ENCODE assay signal across 9 cellular contexts in genomic region chr5:72137826-72138409, GRCh38. TPM values are rescaled to one million over a fixed set of nuclear protein-coding genes. Genes with fewer than 3 reads are reported as not detected.
A peak's percentile ranks its signal among the peaks of the same experiment; 100 is the strongest.
DNase-seq lines count a peak whose midpoint lies in the region; ATAC-seq and TF ChIP-seq lines count a peak whose summit lies in the region.
"Had no signal": no experiment of that assay in that cellular context is flagged by ENCODE, and none has a peak within 500 bp of the region (broad histone marks: within the 10 kb centered on the region; RNA-seq: fewer than 3 reads in every experiment).

No MANE protein-coding gene starts in this region.

- no peak overlapping the region for H2BK15ac ChIP-seq in mesendoderm (replicated peaks; ENCODE audit: low read depth)

- no peak for TF ChIP-seq EP300 in neural cell (conservative IDR thresholded peaks at IDR 0.05; ENCODE audit: poor library complexity, severe bottlenecking)

- H3K4me2 ChIP-seq in DND-41 (ENCODE audit: insufficient read depth, low read length) (no peak overlapping the region), Loucy (ENCODE audit: low read depth, low read length, poor library complexity, severe bottlenecking) (peak overlapping the region; percentile 36), neural cell (ENCODE audit: low read length) (no peak overlapping the region), mesendoderm (ENCODE audit: low read length) (no peak overlapping the region)

- H3K79me2 ChIP-seq in DND-41 (ENCODE audit: insufficient read depth, low read length) (no peaks in the 10 kb centered on the region), Loucy (ENCODE audit: insufficient read depth, low read length) (no peaks in the 10 kb centered on the region), neural cell (replicated peaks; ENCODE audit: insufficient read depth, low read length) (peaks cover 98% of the 10 kb centered on the region), mesendoderm (ENCODE audit: control insufficient read depth, insufficient read depth, low read length) (peaks cover 11% of the 10 kb centered on the region)

- H3K79me1 ChIP-seq in mesendoderm (ENCODE audit: low read length): peaks cover 12% of the 10 kb centered on the region

- H3K9me3 ChIP-seq in DND-41 (ENCODE audit: insufficient read depth, low read length, severe bottlenecking) (no peaks in the 10 kb centered on the region), Loucy (ENCODE audit: insufficient read depth, low read depth, low read length) (no peaks in the 10 kb centered on the region), neural cell (ENCODE audit: low read length) (no peaks in the 10 kb centered on the region)

- H2AFZ ChIP-seq in DND-41 (ENCODE audit: low read depth, low read length): no peak overlapping the region
- no peak overlapping the region for H2AFZ ChIP-seq in Loucy (ENCODE audit: low read length)
- no peak overlapping the region for H2AFZ ChIP-seq in neural cell (ENCODE audit: low read depth, low read length)

- H2AK5ac ChIP-seq in mesendoderm (ENCODE audit: low read length): no peak overlapping the region

- H2BK120ac ChIP-seq in mesendoderm (ENCODE audit: low read depth, low read length): no peak overlapping the region

- no peak overlapping the region for H3K4ac ChIP-seq in mesendoderm (ENCODE audit: low read depth, low read length)

- no CpG with 5 or more reads among the region's 2 CpGs for WGBS in mesendoderm (ENCODE audit: extremely low coverage, insufficient coverage, low lambda C conversion rate)

- peak; percentile 53; the same call in 1 of the 3 replicates for ATAC-seq in DND-41 (ENCODE audit: insufficient read depth, low read depth)
- ATAC-seq in GM21390 (IDR thresholded peaks at IDR 0.05; ENCODE audit: unreplicated experiment): no peak
- ATAC-seq in GM18873 (IDR thresholded peaks at IDR 0.05; ENCODE audit: low FRiP score, unreplicated experiment): no peak

- H3K27me3 ChIP-seq in DND-41 (ENCODE audit: insufficient read depth, low read length, poor library complexity) (peaks cover 37% of the 10 kb centered on the region), Loucy (ENCODE audit: insufficient read depth, low read length, poor library complexity, severe bottlenecking) (peaks cover 37% of the 10 kb centered on the region), neural cell (ENCODE audit: insufficient read depth, low read depth, low read length) (no peaks in the 10 kb centered on the region), mesendoderm (ENCODE audit: insufficient read depth, low read length, poor library complexity) (no peaks in the 10 kb centered on the region)

- no peak overlapping the region for H2BK5ac ChIP-seq in mesendoderm (ENCODE audit: low read length)

- no peak overlapping the region for H4K5ac ChIP-seq in mesendoderm (ENCODE audit: low read length)

- no peak overlapping the region for H3K27ac ChIP-seq in DND-41 (ENCODE audit: low read length)
- no peak overlapping the region for H3K27ac ChIP-seq in neural cell (ENCODE audit: low read length)
- no peak overlapping the region for H3K27ac ChIP-seq in mesendoderm (ENCODE audit: low read depth, low read length)

- no peak overlapping the region for H3K23ac ChIP-seq in mesendoderm (ENCODE audit: low read length)

- no peaks in the 10 kb centered on the region for H3F3A ChIP-seq in Loucy (ENCODE audit: low read depth)
- H3F3A ChIP-seq in neural cell (ENCODE audit: insufficient read depth, low read length, poor library complexity, severe bottlenecking): peaks cover 15% of the 10 kb centered on the region

- peak; percentile 21 for TF ChIP-seq RAD21 in neural cell (conservative IDR thresholded peaks at IDR 0.05)

- H3K4me1 ChIP-seq in DND-41 (ENCODE audit: insufficient read depth, low read length): no peaks in the 10 kb centered on the region
- peaks cover 16% of the 10 kb centered on the region for H3K4me1 ChIP-seq in Loucy (ENCODE audit: insufficient read depth, low read length, poor library complexity, severe bottlenecking)
- H3K4me1 ChIP-seq in mesendoderm (ENCODE audit: control insufficient read depth, low read depth, low read length): no peaks in the 10 kb centered on the region

- H3K9me2 ChIP-seq in Loucy (replicated peaks; ENCODE audit: low read depth, low read length) (no peaks in the 10 kb centered on the region), neural cell (ENCODE audit: insufficient read depth, low read length) (no peaks in the 10 kb centered on the region)

- H4K20me1 ChIP-seq in DND-41 (ENCODE audit: insufficient read depth, low read length) (no peaks in the 10 kb centered on the region), Loucy (ENCODE audit: insufficient read depth, low read length, poor library complexity, severe bottlenecking) (no peaks in the 10 kb centered on the region), neural cell (ENCODE audit: insufficient read depth) (peaks cover 100% of the 10 kb centered on the region)

- no peak overlapping the region for H3K56ac ChIP-seq in mesendoderm (ENCODE audit: low read length)

- H3K18ac ChIP-seq in mesendoderm (ENCODE audit: low read length): no peak overlapping the region

- no peak overlapping the region for H3K4me3 ChIP-seq in DND-41 (ENCODE audit: low read depth in 1 of 2, low read length in 2 of 2)
- H3K4me3 ChIP-seq in Loucy (ENCODE audit: low read length, poor library complexity, severe bottlenecking): no peak overlapping the region
- no peak overlapping the region for H3K4me3 ChIP-seq in choroid plexus epithelial cell (ENCODE audit: low read depth, low read length)
- H3K4me3 ChIP-seq in neural cell (ENCODE audit: low read length): no peak overlapping the region
- H3K4me3 ChIP-seq in mesendoderm (ENCODE audit: low read length): no peak overlapping the region

- DNase-seq in DND-41: no peak
- DNase-seq in choroid plexus epithelial cell (ENCODE audit: low read depth): no peak
- DNase-seq in cortex of kidney (lab: John Stamatoyannopoulos, UW): no peak
- DNase-seq in mesendoderm: no peak
- DNase-seq: RPMI8226 had no signal

- H4K8ac ChIP-seq in mesendoderm (ENCODE audit: low read depth, low read length): no peak overlapping the region

- TF ChIP-seq CTCF in DND-41 (IDR thresholded peaks at IDR 0.05; ENCODE audit: borderline replicate concordance, extremely low read depth, low read length, poor library complexity, severe bottlenecking) (peak; percentile 61), Loucy (conservative IDR thresholded peaks at IDR 0.05; ENCODE audit: low read length) (peak; percentile 74), choroid plexus epithelial cell (conservative IDR thresholded peaks at IDR 0.05; ENCODE audit: low read depth, low read length) (peak; percentile 59), neural cell (IDR thresholded peaks at IDR 0.05; ENCODE audit: poor library complexity, severe bottlenecking) (peak; percentile 42)

- H3K9ac ChIP-seq in DND-41 (ENCODE audit: low read depth, low read length) (no peak overlapping the region), Loucy (ENCODE audit: low read depth, low read length, poor library complexity, severe bottlenecking) (no peak overlapping the region), neural cell (ENCODE audit: low read length) (no peak overlapping the region), mesendoderm (ENCODE audit: low read length) (no peak overlapping the region)

- no peaks in the 10 kb centered on the region for H3K36me3 ChIP-seq in DND-41 (ENCODE audit: insufficient read depth, low read length)
- H3K36me3 ChIP-seq in Loucy (ENCODE audit: insufficient read depth, low read length): no peaks in the 10 kb centered on the region
- peaks cover 36% of the 10 kb centered on the region for H3K36me3 ChIP-seq in neural cell (ENCODE audit: insufficient read depth, low read length)
- peaks cover 1% of the 10 kb centered on the region for H3K36me3 ChIP-seq in mesendoderm (ENCODE audit: control insufficient read depth, insufficient read depth, low read length)

TF ChIP-seq in neural cell, 6 proteins besides CTCF, POLR2A, EP300 and RAD21:
- TF ChIP-seq POLR2AphosphoS5 (IDR thresholded peaks at IDR 0.05): no peak
- no peak for TF ChIP-seq EZH2 (IDR thresholded peaks at IDR 0.05; ENCODE audit: borderline replicate concordance, insufficient read depth, low read length, poor library complexity, severe bottlenecking)
- no peak for TF ChIP-seq TAF1 (IDR thresholded peaks at IDR 0.05; ENCODE audit: low read depth)
- no peak for TF ChIP-seq REST (IDR thresholded peaks at IDR 0.05; ENCODE audit: borderline replicate concordance)
- no peak for TF ChIP-seq MXI1 (conservative IDR thresholded peaks at IDR 0.05; ENCODE audit: poor library complexity, severe bottlenecking)
- TF ChIP-seq SMC3 (conservative IDR thresholded peaks at IDR 0.05; ENCODE audit: poor library complexity): no peak

RNA-seq across cellular contexts. Expression of gene MAP1B, which starts 30.6 kb away (rescaled TPM):
- 234 and 235 TPM in 2 replicates for polyA plus RNA-seq in neural cell
- 1,949 and 2,637 TPM in 2 replicates for polyA minus RNA-seq in neural cell
- polyA plus RNA-seq in mesendoderm (2013, experiment 1 of 2): 38.5 TPM
- polyA plus RNA-seq in mesendoderm (2013, experiment 2 of 2): 38.3 TPM
